ENCODE assay signal across 19 cellular contexts in genomic region chr2:128685841-128686497, GRCh38.
DNase-seq lines count a peak whose midpoint lies in the region; ATAC-seq and TF ChIP-seq lines count a peak whose summit lies in the region.
"Had no signal": no experiment of that assay in that cellular context is flagged by ENCODE, and none has a peak within 500 bp of the region (broad histone marks: within the 10 kb centered on the region; RNA-seq: fewer than 3 reads in every experiment).

No MANE protein-coding gene starts in this region.

- no peaks in the 10 kb centered on the region for H3K9me3 Mint-ChIP-seq in T-helper 2 cell treated with Interferon-gamma antibody and Interleukin-4, amounts not matched to agents 5 μg/mL and 100 μg/mL, for 36 hours
- H3K9me3 Mint-ChIP-seq: CD8-positive, alpha-beta memory T cell; nephron; stimulated activated naive CD8-positive, alpha-beta T cell treated with anti-CD3 and anti-CD28 coated beads, Interleukin-15, Interleukin-2, amounts not matched to agents 100 ng/mL and 50 ng/mL, for 24 hours; T-helper 1 cell treated with Interleukin-12 subunit alpha and Interleukin-12 subunit beta and Interleukin-4 antibody, amounts not matched to agents 30 μg/mL and 1 μg/mL, for 36 hours had no signal

- H3K9me3 ChIP-seq in SK-N-SH, result no peaks in the 10 kb centered on the region
- H3K9me3 ChIP-seq: sigmoid colon had no signal

- H3K27me3 Mint-ChIP-seq in T-helper 2 cell treated with Interferon-gamma antibody and Interleukin-4, amounts not matched to agents 5 μg/mL and 100 μg/mL, for 36 hours (ENCODE audit: low read depth), result peaks cover 9% of the 10 kb centered on the region
- H3K27me3 Mint-ChIP-seq: stimulated activated naive CD8-positive, alpha-beta T cell treated with anti-CD3 and anti-CD28 coated beads, Interleukin-15, Interleukin-2, amounts not matched to agents 100 ng/mL and 50 ng/mL, for 24 hours had no signal

- CTCF ChIA-PET in SK-N-SH (lab: Yijun Ruan, JAX), result no interaction called here

- no peak for TF ChIP-seq RAD21 in SK-N-SH (IDR thresholded peaks at IDR 0.05; ENCODE audit: low read length)

- no peaks in the 10 kb centered on the region for H3K36me3 ChIP-seq in SK-N-SH (replicated peaks in 1 of 2; ENCODE audit: control insufficient read depth in 1 of 2, insufficient read depth in 2 of 2, low read length in 1 of 2)
- H3K36me3 ChIP-seq: sigmoid colon had no signal

- no peaks in the 10 kb centered on the region for H3K9me2 ChIP-seq in SK-N-SH

- H3K9ac ChIP-seq in SK-N-SH, result no peak overlapping the region

- H3K4me2 ChIP-seq in SK-N-SH, result no peak overlapping the region

- no peak for DNase-seq in T-helper 2 cell treated with Interferon-gamma antibody and Interleukin-4, amounts not matched to agents 5 μg/mL and 100 μg/mL, for 36 hours (ENCODE audit: low spot score)
- DNase-seq in T-helper 2 cell (no peak), GM20000 (ENCODE audit: low spot score) (peak; percentile 2), mesenteric fat pad (ENCODE audit: low spot score) (peak; percentile 77), SK-N-SH (no peak), NCI-H82 treated with DMSO at 0.1 percent for 48 hours (lab: John Stamatoyannopoulos, UW; ENCODE audit: unreplicated experiment) (no peak)
- DNase-seq: activated CD4-positive, alpha-beta T cell treated with anti-CD3 and anti-CD28 coated beads for 48 hours; activated effector memory CD4-positive, alpha-beta T cell treated with Interleukin-2 at 50 U/mL for 16 hours; CD8-positive, alpha-beta memory T cell; NCI-H187; NCI-H748 treated with DMSO at 0.1 percent for 48 hours; RPMI8226; sigmoid colon had no signal

- POLR2A ChIA-PET in SK-N-SH (lab: Yijun Ruan, JAX), result no interaction called here

- H3K4me3 ChIP-seq in SK-N-SH (ENCODE audit: low read depth in 2 of 2, low read length in 1 of 2), result no peak overlapping the region
- H3K4me3 ChIP-seq: sigmoid colon had no signal

- peak; percentile 60 for ATAC-seq in HG03354 (IDR thresholded peaks at IDR 0.05; ENCODE audit: poor library complexity, severe bottlenecking, unreplicated experiment)
- no peak for ATAC-seq in GM19328 (IDR thresholded peaks at IDR 0.05; ENCODE audit: unreplicated experiment)

- no peak overlapping the region for H2AFZ ChIP-seq in SK-N-SH (ENCODE audit: low read depth)

- peaks cover 26% of the 10 kb centered on the region for H3K4me1 Mint-ChIP-seq in T-helper 2 cell treated with Interferon-gamma antibody and Interleukin-4, amounts not matched to agents 5 μg/mL and 100 μg/mL, for 36 hours (ENCODE audit: low read depth)
- H3K4me1 Mint-ChIP-seq: nephron had no signal

- TF ChIP-seq CTCF in GM20000 (IDR thresholded peaks at IDR 0.05; ENCODE audit: extremely low read depth, missing control alignments) (no peak), SK-N-SH (IDR thresholded peaks at IDR 0.05) (no peak)

- peak overlapping the region; percentile 50 for H3K27ac Mint-ChIP-seq in T-helper 2 cell treated with Interferon-gamma antibody and Interleukin-4, amounts not matched to agents 5 μg/mL and 100 μg/mL, for 36 hours
- H3K27ac Mint-ChIP-seq: nephron; stimulated activated naive CD8-positive, alpha-beta T cell treated with anti-CD3 and anti-CD28 coated beads, Interleukin-15, Interleukin-2, amounts not matched to agents 100 ng/mL and 50 ng/mL, for 24 hours; T-helper 1 cell treated with Interleukin-12 subunit alpha and Interleukin-12 subunit beta and Interleukin-4 antibody, amounts not matched to agents 30 μg/mL and 1 μg/mL, for 36 hours had no signal

- H3K27me3 ChIP-seq in SK-N-SH (ENCODE audit: insufficient read depth), result no peaks in the 10 kb centered on the region
- H3K27me3 ChIP-seq: sigmoid colon had no signal

- H3K4me3 Mint-ChIP-seq in T-helper 2 cell treated with Interferon-gamma antibody and Interleukin-4, amounts not matched to agents 5 μg/mL and 100 μg/mL, for 36 hours, result peak overlapping the region; percentile 61
- H3K4me3 Mint-ChIP-seq: nephron; stimulated activated naive CD8-positive, alpha-beta T cell treated with anti-CD3 and anti-CD28 coated beads, Interleukin-15, Interleukin-2, amounts not matched to agents 100 ng/mL and 50 ng/mL, for 24 hours; T-helper 1 cell treated with Interleukin-12 subunit alpha and Interleukin-12 subunit beta and Interleukin-4 antibody, amounts not matched to agents 30 μg/mL and 1 μg/mL, for 36 hours had no signal

- 57% methylated on average over 6 of the region's 10 CpGs for WGBS in SK-N-SH (ENCODE audit: low lambda C conversion rate)

- no peaks in the 10 kb centered on the region for H3K79me2 ChIP-seq in SK-N-SH (ENCODE audit: insufficient read depth)

- no peak for TF ChIP-seq EP300 in SK-N-SH (IDR thresholded peaks at IDR 0.05; ENCODE audit: borderline replicate concordance in 1 of 2, low read depth in 1 of 2, low read length in 1 of 2)

- H3K4me1 ChIP-seq in SK-N-SH (ENCODE audit: control insufficient read depth in 1 of 2, insufficient read depth in 2 of 2, low read depth in 1 of 2, low read length in 1 of 2), result no peaks in the 10 kb centered on the region
- H3K4me1 ChIP-seq: sigmoid colon had no signal

- H3K27ac ChIP-seq in SK-N-SH (ENCODE audit: low read depth in 2 of 2, low read length in 1 of 2), result no peak overlapping the region
- H3K27ac ChIP-seq: 22Rv1, sigmoid colon had no signal

- no peaks in the 10 kb centered on the region for H4K20me1 ChIP-seq in SK-N-SH (ENCODE audit: insufficient read depth)

- no peaks in the 10 kb centered on the region for H3F3A ChIP-seq in SK-N-SH (replicated peaks; ENCODE audit: insufficient read depth)

- H3K36me3 Mint-ChIP-seq in T-helper 2 cell treated with Interferon-gamma antibody and Interleukin-4, amounts not matched to agents 5 μg/mL and 100 μg/mL, for 36 hours (ENCODE audit: low read depth), result no peaks in the 10 kb centered on the region
- H3K36me3 Mint-ChIP-seq: CD8-positive, alpha-beta memory T cell had no signal

TF ChIP-seq in SK-N-SH, 30 proteins besides CTCF, POLR2A, EP300 and RAD21:
- TF ChIP-seq MEF2A (IDR thresholded peaks at IDR 0.05; ENCODE audit: borderline replicate concordance, low read depth) (no peak), GATA2 (CRISPR knock-in tag; IDR thresholded peaks at IDR 0.05) (no peak), MXI1 (IDR thresholded peaks at IDR 0.05; ENCODE audit: low read depth, low read length) (no peak), FOSL2 (IDR thresholded peaks at IDR 0.05; ENCODE audit: borderline replicate concordance, low read depth) (no peak), TEAD4 (IDR thresholded peaks at IDR 0.05; ENCODE audit: borderline replicate concordance, insufficient read depth) (no peak), FOXJ3 (CRISPR knock-in tag; IDR thresholded peaks at IDR 0.05) (no peak), RFX5 (IDR thresholded peaks at IDR 0.05; ENCODE audit: low read length) (no peak), USF1 (IDR thresholded peaks at IDR 0.05; ENCODE audit: borderline replicate concordance, low read depth) (no peak)

Comparison
In these comparisons a context has a peak if more than half of its experiments do, and no peak if none do; other contexts are left out.
1. DNase-seq: peak in GM20000 (single experiment) and mesenteric fat pad (single experiment); none in T-helper 2 cell treated with Interferon-gamma antibody and Interleukin-4, amounts not matched to agents 5 μg/mL and 100 μg/mL, for 36 hours (single experiment), T-helper 2 cell (0 of 5), SK-N-SH (single experiment) and NCI-H82 treated with DMSO at 0.1 percent for 48 hours (single experiment).